In genomic region chr6:28587011-28587745, GRCh38 we compare ENCODE assay signal across 8 cellular contexts.
DNase-seq lines count a peak whose midpoint lies in the region; ATAC-seq, FAIRE-seq and TF ChIP-seq lines count a peak whose summit lies in the region.

No MANE protein-coding gene starts in this region.

- WGBS in smooth muscle cell (ENCODE audit: low lambda C conversion rate), result 1% methylated on average over 40 of the region's 40 CpGs

- intact Hi-C loops in ascending aorta (cut with DNase I), result no loop called here

- H3K4me2 ChIP-seq in KMS-11, result peak overlapping the region; percentile 69
- peak overlapping the region; percentile 100 for H3K4me2 ChIP-seq in smooth muscle cell

- H3K27ac ChIP-seq in KMS-11, result peak overlapping the region; percentile 47; the same call in 1 of the 2 replicates
- no peak overlapping the region for H3K27ac ChIP-seq in ascending aorta
- peak overlapping the region; percentile 79 for H3K27ac ChIP-seq in iPS-20b (ENCODE audit: low read length)
- peak overlapping the region; percentile 70 for H3K27ac ChIP-seq in smooth muscle cell (ENCODE audit: low read depth)

- peaks cover 30% of the 10 kb centered on the region for H3K4me1 ChIP-seq in KMS-11 (ENCODE audit: low read depth, poor library complexity, severe bottlenecking)
- H3K4me1 ChIP-seq in ascending aorta, result no peaks in the 10 kb centered on the region
- peaks cover 2% of the 10 kb centered on the region; the same call in 1 of the 2 replicates for H3K4me1 ChIP-seq in iPS-20b (ENCODE audit: insufficient read depth, low read length)
- peaks cover 39% of the 10 kb centered on the region for H3K4me1 ChIP-seq in smooth muscle cell (ENCODE audit: low read depth)

- DNase-seq in D721Med (ENCODE audit: insufficient read length, low spot score) (peak; percentile 57), T-helper 1 cell (peak in 4 of 5 donors; percentile 22 to 69 (median 30)), ascending aorta (ENCODE audit: low spot score in 2 of 2) (no peak), smooth muscle cell (lab: John Stamatoyannopoulos, UW; ENCODE audit: unreplicated experiment) (no peak)

- H3F3A ChIP-seq in smooth muscle cell (ENCODE audit: low read depth), result peaks cover 23% of the 10 kb centered on the region

- TF ChIP-seq CTCF in D721Med (IDR thresholded peaks at IDR 0.05; ENCODE audit: insufficient read depth, missing control alignments), result no peak
- no peak for TF ChIP-seq CTCF in KMS-11 (conservative IDR thresholded peaks at IDR 0.05; ENCODE audit: low read depth, low read length)
- TF ChIP-seq CTCF in ascending aorta (IDR thresholded peaks at IDR 0.05), result no peak
- no peak for TF ChIP-seq CTCF in smooth muscle cell (IDR thresholded peaks at IDR 0.05; ENCODE audit: borderline replicate concordance, insufficient read depth, poor library complexity, severe bottlenecking)

- H3K27me3 ChIP-seq in KMS-11 (ENCODE audit: insufficient read depth, low read depth) (no peaks in the 10 kb centered on the region), ascending aorta (no peaks in the 10 kb centered on the region), iPS-20b (ENCODE audit: insufficient read depth, low read length) (peaks cover 20% of the 10 kb centered on the region), smooth muscle cell (ENCODE audit: low read depth) (no peaks in the 10 kb centered on the region)

- H3K9ac ChIP-seq in KMS-11 (peak overlapping the region; percentile 51; the same call in 1 of the 2 replicates), iPS-20b (ENCODE audit: low read depth, low read length) (peak overlapping the region; percentile 90), smooth muscle cell (ENCODE audit: low read depth) (peak overlapping the region; percentile 85)

- ATAC-seq in GM21515 (IDR thresholded peaks at IDR 0.05; ENCODE audit: unreplicated experiment) (peak; percentile 79), GM18520 (IDR thresholded peaks at IDR 0.05; ENCODE audit: unreplicated experiment) (no peak)

- H2AFZ ChIP-seq in KMS-11 (ENCODE audit: low read depth), result peak overlapping the region; percentile 82
- peak overlapping the region; percentile 92 for H2AFZ ChIP-seq in smooth muscle cell (ENCODE audit: low read depth)

- no peaks in the 10 kb centered on the region for H3K9me3 ChIP-seq in ascending aorta
- H3K9me3 ChIP-seq in iPS-20b (ENCODE audit: insufficient read depth, low read depth, low read length), result no peaks in the 10 kb centered on the region
- no peaks in the 10 kb centered on the region for H3K9me3 ChIP-seq in smooth muscle cell (replicated peaks; ENCODE audit: low read depth)

- H4K20me1 ChIP-seq in KMS-11 (ENCODE audit: insufficient read depth) (no peaks in the 10 kb centered on the region), smooth muscle cell (ENCODE audit: low read depth) (no peaks in the 10 kb centered on the region)

- no peaks in the 10 kb centered on the region for H3K36me3 ChIP-seq in KMS-11 (ENCODE audit: insufficient read depth)
- H3K36me3 ChIP-seq in ascending aorta, result no peaks in the 10 kb centered on the region
- no peaks in the 10 kb centered on the region for H3K36me3 ChIP-seq in iPS-20b (ENCODE audit: insufficient read depth, low read depth, low read length)
- H3K36me3 ChIP-seq in smooth muscle cell (ENCODE audit: low read depth), result no peaks in the 10 kb centered on the region

- H3K79me2 ChIP-seq in KMS-11 (ENCODE audit: insufficient read depth, low read depth) (no peaks in the 10 kb centered on the region), smooth muscle cell (ENCODE audit: low read depth) (no peaks in the 10 kb centered on the region)

- no peak overlapping the region for H3K4me3 ChIP-seq in KMS-11 (IDR thresholded peaks at IDR 0.05; ENCODE audit: insufficient read depth, low read depth, low read length)
- peak overlapping the region; percentile 48 to 63 for H3K4me3 ChIP-seq in ascending aorta
- peak overlapping the region; percentile 98 for H3K4me3 ChIP-seq in iPS-20b (ENCODE audit: low read length)
- peak overlapping the region; percentile 86 for H3K4me3 ChIP-seq in smooth muscle cell

- FAIRE-seq in D721Med (lab: Jason Lieb, UNC), result no peak

Comparison
In these comparisons a context has a peak if more than half of its experiments do, and no peak if none do; other contexts are left out.
1. DNase-seq: peak in D721Med (single experiment) and T-helper 1 cell (4 of 5); none in ascending aorta (0 of 2) and smooth muscle cell (single experiment).
2. H3K27ac ChIP-seq: peak in KMS-11 (single experiment), iPS-20b (single experiment) and smooth muscle cell (single experiment); none in ascending aorta (0 of 2).
3. Peak in every context shown above with its lines, with median percentiles within 50 percentile points of each other: H3K9ac ChIP-seq.